Comparison of ENCODE assay signal across 8 cellular contexts in genomic region chr20:17611540-17612286, GRCh38. TPM values are rescaled to one million over a fixed set of nuclear protein-coding genes. Genes with fewer than 3 reads are reported as not detected.
DNase-seq lines count a peak whose midpoint lies in the region; ATAC-seq and TF ChIP-seq lines count a peak whose summit lies in the region.

No MANE protein-coding gene starts in this region.

- H3K9me3 Mint-ChIP-seq in brain = no peaks in the 10 kb centered on the region

- no peaks in the 10 kb centered on the region for H4K20me1 ChIP-seq in Karpas-422 (ENCODE audit: insufficient read depth, low read depth, low read length)

- H2AFZ ChIP-seq in Karpas-422 (ENCODE audit: low read length) = no peak overlapping the region

- H3K27ac ChIP-seq in lower lobe of right lung (peak overlapping the region; percentile 71), Karpas-422 (ENCODE audit: low read length) (no peak overlapping the region)

- no peaks in the 10 kb centered on the region for H3K27me3 Mint-ChIP-seq in brain

- H3K9ac ChIP-seq in Karpas-422 (ENCODE audit: low read length) = no peak overlapping the region

- no peak overlapping the region for H3K4me3 ChIP-seq in lower lobe of right lung
- H3K4me3 ChIP-seq in Karpas-422 (ENCODE audit: low read length) = no peak overlapping the region

- peak; percentile 62 for DNase-seq in Right ventricle myocardium inferior (ENCODE audit: missing footprints)
- no peak for DNase-seq in cardiac septum (ENCODE audit: low spot score)
- peak; percentile 58 for DNase-seq in lower lobe of right lung
- no peak for DNase-seq in stimulated activated CD4-positive, alpha-beta T cell treated with anti-CD3 and anti-CD28 coated beads, Interleukin-4, amount 100 ng/mL, for 1 hour
- DNase-seq in Karpas-422 = no peak
- DNase-seq in putamen (ENCODE audit: low spot score) = no peak

- H3K27ac Mint-ChIP-seq in brain = no peak overlapping the region

- no peaks in the 10 kb centered on the region for H3K9me2 ChIP-seq in Karpas-422 (replicated peaks; ENCODE audit: insufficient read depth, low read length)

- intact Hi-C loops in Right ventricle myocardium inferior (cut with DNase I) = no loop called here
- intact Hi-C loops in cardiac septum (cut with DNase I) = loop anchor here (5.0 kb wide), 1 partner anchor 39 kb away; the partner anchor contains the start of gene DSTN
- intact Hi-C loops in lower lobe of right lung (cut with DNase I) = no loop called here

- H3K4me2 ChIP-seq in Karpas-422 (ENCODE audit: low read depth, low read length, poor library complexity, severe bottlenecking) = no peak overlapping the region

- no peaks in the 10 kb centered on the region for H3K79me2 ChIP-seq in Karpas-422 (ENCODE audit: low read length)

- peaks cover 10% of the 10 kb centered on the region for H3K36me3 Mint-ChIP-seq in brain

- peaks cover 69% of the 10 kb centered on the region for H3K36me3 ChIP-seq in lower lobe of right lung
- no peaks in the 10 kb centered on the region for H3K36me3 ChIP-seq in Karpas-422 (ENCODE audit: insufficient read depth, low read length)

- TF ChIP-seq CTCF in brain (conservative IDR thresholded peaks at IDR 0.05) (peak; percentile 23 to 40), lower lobe of right lung (IDR thresholded peaks at IDR 0.05) (no peak)

- ATAC-seq in Right ventricle myocardium inferior (peak; percentile 3), lower lobe of right lung (peak; percentile 4 to 20), GM18511 (IDR thresholded peaks at IDR 0.05; ENCODE audit: unreplicated experiment) (no peak)

- H3K4me1 ChIP-seq in lower lobe of right lung (peaks cover 48% of the 10 kb centered on the region), Karpas-422 (ENCODE audit: low read length) (no peaks in the 10 kb centered on the region)

- H3K9me3 ChIP-seq in lower lobe of right lung = no peaks in the 10 kb centered on the region
- no peaks in the 10 kb centered on the region for H3K9me3 ChIP-seq in Karpas-422 (ENCODE audit: low read length)

- no peaks in the 10 kb centered on the region for H3K27me3 ChIP-seq in lower lobe of right lung (ENCODE audit: low read depth)
- no peaks in the 10 kb centered on the region for H3K27me3 ChIP-seq in Karpas-422 (ENCODE audit: low read length)

- no peaks in the 10 kb centered on the region for H3K4me1 Mint-ChIP-seq in brain

- no peak overlapping the region for H3K4me3 Mint-ChIP-seq in brain

RNA-seq across cellular contexts. Expression of gene DSTN, which starts 41.8 kb away (rescaled TPM):
- total RNA-seq in Right ventricle myocardium inferior (865 TPM), cardiac septum (569 TPM), lower lobe of right lung (347 TPM)
- 235 TPM for polyA plus RNA-seq in brain (ENCODE audit: insufficient read depth, low read depth, low replicate concordance)
- total RNA-seq in Karpas-422 (2014; rRNA removed; shearing (Covaris generic); ENCODE audit: low replicate concordance) = 8.9 and 9.5 TPM in 2 replicates

Comparison
In these comparisons a context has a peak if more than half of its experiments do, and no peak if none do; other contexts are left out.
1. DNase-seq: peak in Right ventricle myocardium inferior (single experiment) and lower lobe of right lung (single experiment); none in cardiac septum (single experiment), stimulated activated CD4-positive, alpha-beta T cell treated with anti-CD3 and anti-CD28 coated beads, Interleukin-4, amount 100 ng/mL, for 1 hour (single experiment), Karpas-422 (single experiment) and putamen (single experiment).
2. RNA of gene DSTN, which starts 41.8 kb away (total RNA-seq): 865 TPM in Right ventricle myocardium inferior (single experiment), 569 TPM in cardiac septum (single experiment) and 347 TPM in lower lobe of right lung (single experiment); 8.9 to 9.5 TPM in Karpas-422; every median in the first group is over 10 times any median in the second.